In genomic region chr12:12705833-12706520, GRCh38 we compare ENCODE assay signal across 10 cellular contexts. TPM values are rescaled to one million over a fixed set of nuclear protein-coding genes. Genes with fewer than 3 reads are reported as not detected.
A peak's percentile ranks its signal among the peaks of the same experiment; 100 is the strongest.
DNase-seq lines count a peak whose midpoint lies in the region; ATAC-seq and TF ChIP-seq lines count a peak whose summit lies in the region.
"Had no signal": no experiment of that assay in that cellular context is flagged by ENCODE, and none has a peak within 500 bp of the region (broad histone marks: within the 10 kb centered on the region; RNA-seq: fewer than 3 reads in every experiment).

No MANE protein-coding gene starts in this region.

- peak; percentile 69 for ATAC-seq in activated CD4-positive, CD25-positive, alpha-beta regulatory T cell treated with anti-CD3 and anti-CD28 coated beads, Interleukin-2, amount 50 U/mL, for 24 hours
- no peak for ATAC-seq in HG03196 (IDR thresholded peaks at IDR 0.05; ENCODE audit: unreplicated experiment)
- no peak for ATAC-seq in GM21717 (IDR thresholded peaks at IDR 0.05; ENCODE audit: unreplicated experiment)

- H4K20me1 ChIP-seq in KMS-11 (ENCODE audit: insufficient read depth), result no peaks in the 10 kb centered on the region
- no peaks in the 10 kb centered on the region for H4K20me1 ChIP-seq in Karpas-422 (ENCODE audit: insufficient read depth, low read depth, low read length)

- no peaks in the 10 kb centered on the region for H3K9me3 ChIP-seq in Karpas-422 (ENCODE audit: low read length)
- H3K9me3 ChIP-seq: esophagus muscularis mucosa had no signal

- no peak overlapping the region for H3K27ac ChIP-seq in KMS-11
- no peak overlapping the region for H3K27ac ChIP-seq in Karpas-422 (ENCODE audit: low read length)
- H3K27ac ChIP-seq: esophagus muscularis mucosa had no signal

- H3K36me3 ChIP-seq in KMS-11 (ENCODE audit: insufficient read depth), result no peaks in the 10 kb centered on the region
- H3K36me3 ChIP-seq in Karpas-422 (ENCODE audit: insufficient read depth, low read length), result no peaks in the 10 kb centered on the region
- H3K36me3 ChIP-seq: esophagus muscularis mucosa had no signal

- DNase-seq in activated naive CD4-positive, alpha-beta T cell treated with anti-CD3 and anti-CD28 coated beads, Interleukin-2, amount 50 U/mL, for 16 hours, result peak; percentile 51
- DNase-seq in stimulated activated CD4-positive, alpha-beta T cell treated with anti-CD3 and anti-CD28 coated beads, Interleukin-4, amount 100 ng/mL, for 1 hour, result peak; percentile 44
- no peak for DNase-seq in NCI-H1436 treated with DMSO at 0.1 percent for 48 hours (lab: John Stamatoyannopoulos, UW)
- DNase-seq in Karpas-422, result no peak
- DNase-seq: amygdala had no signal

- H2AFZ ChIP-seq in KMS-11 (ENCODE audit: low read depth), result no peak overlapping the region
- H2AFZ ChIP-seq in Karpas-422 (ENCODE audit: low read length), result no peak overlapping the region

- H3K27me3 ChIP-seq in KMS-11 (ENCODE audit: insufficient read depth, low read depth) (no peaks in the 10 kb centered on the region), Karpas-422 (ENCODE audit: low read length) (no peaks in the 10 kb centered on the region)
- H3K27me3 ChIP-seq: esophagus muscularis mucosa had no signal

- H3K4me3 ChIP-seq in KMS-11 (IDR thresholded peaks at IDR 0.05; ENCODE audit: insufficient read depth, low read depth, low read length), result no peak overlapping the region
- no peak overlapping the region for H3K4me3 ChIP-seq in Karpas-422 (ENCODE audit: low read length)
- H3K4me3 ChIP-seq: esophagus muscularis mucosa had no signal

- H3K4me2 ChIP-seq in KMS-11 (peak overlapping the region; percentile 76), Karpas-422 (ENCODE audit: low read depth, low read length, poor library complexity, severe bottlenecking) (no peak overlapping the region)

- H3K79me2 ChIP-seq in KMS-11 (ENCODE audit: insufficient read depth, low read depth), result no peaks in the 10 kb centered on the region
- no peaks in the 10 kb centered on the region for H3K79me2 ChIP-seq in Karpas-422 (ENCODE audit: low read length)

- H3K4me1 ChIP-seq in KMS-11 (ENCODE audit: low read depth, poor library complexity, severe bottlenecking) (peaks cover 58% of the 10 kb centered on the region), Karpas-422 (ENCODE audit: low read length) (no peaks in the 10 kb centered on the region)

- TF ChIP-seq CTCF in KMS-11 (conservative IDR thresholded peaks at IDR 0.05; ENCODE audit: low read depth, low read length), result no peak

- H3K9ac ChIP-seq in KMS-11 (no peak overlapping the region), Karpas-422 (ENCODE audit: low read length) (no peak overlapping the region)

- H3K9me2 ChIP-seq in Karpas-422 (replicated peaks; ENCODE audit: insufficient read depth, low read length), result no peaks in the 10 kb centered on the region

RNA-seq across cellular contexts. Expression of gene GPR19, which starts 10.0 kb away (rescaled TPM):
- total RNA-seq in Karpas-422 (2014; rRNA removed; shearing (Covaris generic); ENCODE audit: low replicate concordance), result 0.22 TPM in 1 of 2 replicates, not detected in the other

RNA-seq across cellular contexts. Expression of gene CDKN1B, which starts 11.2 kb away (rescaled TPM):
- 32.8 and 50.9 TPM in 2 replicates for total RNA-seq in Karpas-422 (2014; rRNA removed; shearing (Covaris generic); ENCODE audit: low replicate concordance)

Comparison
In these comparisons a context has a peak if more than half of its experiments do, and no peak if none do; other contexts are left out.
1. ATAC-seq: peak in activated CD4-positive, CD25-positive, alpha-beta regulatory T cell treated with anti-CD3 and anti-CD28 coated beads, Interleukin-2, amount 50 U/mL, for 24 hours (2 of 2); none in HG03196 (single experiment) and GM21717 (single experiment).
2. DNase-seq: peak in activated naive CD4-positive, alpha-beta T cell treated with anti-CD3 and anti-CD28 coated beads, Interleukin-2, amount 50 U/mL, for 16 hours (single experiment) and stimulated activated CD4-positive, alpha-beta T cell treated with anti-CD3 and anti-CD28 coated beads, Interleukin-4, amount 100 ng/mL, for 1 hour (single experiment); none in NCI-H1436 treated with DMSO at 0.1 percent for 48 hours (single experiment) and Karpas-422 (single experiment).